ENCODE assay signal across 9 cellular contexts in the genomic region with DNA sequence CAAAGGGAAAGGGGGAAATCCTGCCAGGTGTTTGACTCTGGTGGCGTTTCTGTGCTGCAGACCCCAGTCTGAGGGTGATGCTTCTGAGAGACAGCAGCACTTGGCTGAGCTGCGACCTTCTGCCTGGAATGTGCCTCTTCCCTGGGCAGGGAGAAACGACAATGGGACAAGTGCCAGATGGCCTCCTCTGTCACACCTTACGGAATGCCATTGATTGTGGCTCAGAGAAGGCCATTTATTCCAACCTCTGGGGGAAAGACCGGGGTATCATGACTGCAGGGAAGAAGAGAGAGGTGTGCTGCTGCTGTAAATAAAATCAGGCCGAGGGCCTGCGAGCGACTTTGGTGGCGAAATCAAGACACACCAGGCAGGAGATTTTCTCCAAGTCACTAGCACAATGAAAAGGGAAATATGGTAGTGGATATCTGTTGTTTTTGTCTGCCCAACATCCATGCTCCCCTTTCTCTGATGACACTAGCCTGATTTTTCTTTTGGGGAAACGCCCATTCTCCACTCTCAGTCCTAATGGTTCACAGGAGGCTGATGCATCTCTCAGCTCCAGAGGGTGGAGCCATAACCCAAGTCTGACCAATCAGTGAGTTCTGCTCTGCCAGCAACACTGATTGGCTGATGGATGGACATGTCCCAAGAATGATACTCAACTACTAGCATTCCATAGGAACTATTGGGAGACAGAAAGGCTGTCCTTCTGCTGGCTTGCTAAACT.
DNase-seq lines count a peak whose midpoint lies in the region; ATAC-seq and TF ChIP-seq lines count a peak whose summit lies in the region.
"Had no signal": no experiment of that assay in that cellular context is flagged by ENCODE, and none has a peak within 500 bp of the region (broad histone marks: within the 10 kb centered on the region; RNA-seq: fewer than 3 reads in every experiment).

No MANE protein-coding gene starts in this region.

- H3K27ac Mint-ChIP-seq in naive thymus-derived CD8-positive, alpha-beta T cell, result peak overlapping the region; percentile 36 to 88 (median 72)

- H3K36me3 Mint-ChIP-seq in naive thymus-derived CD8-positive, alpha-beta T cell, result peaks cover 2 to 52% (median 5%) of the 10 kb centered on the region in 3 donors

- no peaks in the 10 kb centered on the region for H3K27me3 Mint-ChIP-seq in naive thymus-derived CD8-positive, alpha-beta T cell

- H3K4me3 Mint-ChIP-seq in naive thymus-derived CD8-positive, alpha-beta T cell, result peak overlapping the region in 4 of 10 donors; percentile 9 to 64 (median 32)

- ATAC-seq in naive thymus-derived CD8-positive, alpha-beta T cell, result peak in 1 of 2 donors; percentile 26

- POLR2A ChIA-PET in naive thymus-derived CD8-positive, alpha-beta T cell (lab: Charles Lee), result no interaction called here

- DNase-seq in ELR (ENCODE audit: low read depth) (peak; percentile 32), LHCN-M2 (ENCODE audit: low read depth) (peak; percentile 33), choroid plexus epithelial cell (ENCODE audit: low read depth) (peak; percentile 50), NK-92 (lab: John Stamatoyannopoulos, UW; ENCODE audit: unreplicated experiment) (no peak), RPMI8226 (no peak), inferior parietal cortex (ENCODE audit: extremely low spot score) (no peak)
- DNase-seq in naive thymus-derived CD8-positive, alpha-beta T cell, result no peak
- no peak for DNase-seq in activated CD4-positive, CD25-positive, alpha-beta regulatory T cell treated with anti-CD3 and anti-CD28 coated beads, Interleukin-2, amount 50 U/mL, for 72 hours
- DNase-seq: spleen had no signal

- no peak overlapping the region for H3K4me3 ChIP-seq in choroid plexus epithelial cell (ENCODE audit: low read depth, low read length)
- H3K4me3 ChIP-seq: spleen had no signal

- H3K4me1 Mint-ChIP-seq in naive thymus-derived CD8-positive, alpha-beta T cell, result peaks cover 49 to 89% (median 87%) of the 10 kb centered on the region in 4 donors

- H3K9me3 Mint-ChIP-seq in naive thymus-derived CD8-positive, alpha-beta T cell, result no peaks in the 10 kb centered on the region

- no peak for TF ChIP-seq CTCF in choroid plexus epithelial cell (conservative IDR thresholded peaks at IDR 0.05; ENCODE audit: low read depth, low read length)

Comparison
In these comparisons a context has a peak if more than half of its experiments do, and no peak if none do; other contexts are left out.
1. DNase-seq: peak in ELR (single experiment), LHCN-M2 (single experiment) and choroid plexus epithelial cell (single experiment); none in naive thymus-derived CD8-positive, alpha-beta T cell (0 of 10), NK-92 (single experiment), RPMI8226 (single experiment), activated CD4-positive, CD25-positive, alpha-beta regulatory T cell treated with anti-CD3 and anti-CD28 coated beads, Interleukin-2, amount 50 U/mL, for 72 hours (single experiment) and inferior parietal cortex (single experiment).